Comparison of ENCODE assay signal across 1 cellular context in genomic region chr17:61749823-61750404, GRCh38.
TF ChIP-seq lines count a peak whose summit lies in the region.

No MANE protein-coding gene starts in this region.

TF ChIP-seq in GM12878, 131 proteins besides CTCF, POLR2A, EP300 and RAD21 (continued from another document):
- no peak for TF ChIP-seq PBX3 (IDR thresholded peaks at IDR 0.05; ENCODE audit: insufficient replicate concordance, low read depth, low read length)
- 0 out of 2 replicates have a peak, but pooled peaks have one; percentile 1 for TF ChIP-seq ATF2 (IDR thresholded peaks at IDR 0.05; ENCODE audit: low read length)
- TF ChIP-seq RB1 (IDR thresholded peaks at IDR 0.05; ENCODE audit: borderline replicate concordance), result no peak
- no peak for TF ChIP-seq E4F1 (IDR thresholded peaks at IDR 0.05; ENCODE audit: borderline replicate concordance, partially characterized antibody)
- TF ChIP-seq JUND (IDR thresholded peaks at IDR 0.05; ENCODE audit: low read depth, low read length), result no peak
TF ChIP-seq in GM12878: peak in this region for 3.
